ENCODE assay signal across 2 cellular contexts in the genomic region with DNA sequence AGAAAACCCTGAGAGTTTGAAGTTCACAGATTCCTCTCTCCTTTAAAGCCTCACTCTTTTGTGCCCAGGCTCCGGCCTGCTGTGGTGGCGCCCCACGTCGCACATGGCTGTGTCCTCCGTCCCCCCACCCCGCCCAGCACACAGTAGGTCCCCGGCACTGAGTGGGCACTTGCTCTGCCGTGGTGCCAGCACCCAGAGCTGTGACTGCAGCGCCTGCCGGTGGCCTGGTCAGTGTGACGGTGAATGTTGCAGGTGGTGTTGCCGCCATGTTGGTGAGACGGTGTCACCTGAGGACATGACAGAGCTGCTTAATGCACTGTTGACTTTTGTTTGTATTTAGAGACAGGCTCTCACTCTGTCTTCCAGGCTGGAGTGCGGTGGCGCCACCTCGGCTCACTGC.
TF ChIP-seq lines count a peak whose summit lies in the region.

No MANE protein-coding gene starts in this region.

TF ChIP-seq in K562, 482 proteins besides CTCF, POLR2A, EP300 and RAD21:
- TF ChIP-seq RBBP5 (IDR thresholded peaks at IDR 0.05; ENCODE audit: borderline replicate concordance, insufficient read depth, low read length, poor library complexity, severe bottlenecking), result no peak
- TF ChIP-seq, protein P1, sequence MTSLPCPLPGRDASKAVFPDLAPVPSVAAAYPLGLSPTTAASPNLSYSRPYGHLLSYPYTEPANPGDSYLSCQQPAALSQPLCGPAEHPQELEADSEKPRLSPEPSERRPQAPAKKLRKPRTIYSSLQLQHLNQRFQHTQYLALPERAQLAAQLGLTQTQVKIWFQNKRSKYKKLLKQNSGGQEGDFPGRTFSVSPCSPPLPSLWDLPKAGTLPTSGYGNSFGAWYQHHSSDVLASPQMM (CRISPR knock-in tag; IDR thresholded peaks at IDR 0.05), result no peak
- TF ChIP-seq, protein P2, sequence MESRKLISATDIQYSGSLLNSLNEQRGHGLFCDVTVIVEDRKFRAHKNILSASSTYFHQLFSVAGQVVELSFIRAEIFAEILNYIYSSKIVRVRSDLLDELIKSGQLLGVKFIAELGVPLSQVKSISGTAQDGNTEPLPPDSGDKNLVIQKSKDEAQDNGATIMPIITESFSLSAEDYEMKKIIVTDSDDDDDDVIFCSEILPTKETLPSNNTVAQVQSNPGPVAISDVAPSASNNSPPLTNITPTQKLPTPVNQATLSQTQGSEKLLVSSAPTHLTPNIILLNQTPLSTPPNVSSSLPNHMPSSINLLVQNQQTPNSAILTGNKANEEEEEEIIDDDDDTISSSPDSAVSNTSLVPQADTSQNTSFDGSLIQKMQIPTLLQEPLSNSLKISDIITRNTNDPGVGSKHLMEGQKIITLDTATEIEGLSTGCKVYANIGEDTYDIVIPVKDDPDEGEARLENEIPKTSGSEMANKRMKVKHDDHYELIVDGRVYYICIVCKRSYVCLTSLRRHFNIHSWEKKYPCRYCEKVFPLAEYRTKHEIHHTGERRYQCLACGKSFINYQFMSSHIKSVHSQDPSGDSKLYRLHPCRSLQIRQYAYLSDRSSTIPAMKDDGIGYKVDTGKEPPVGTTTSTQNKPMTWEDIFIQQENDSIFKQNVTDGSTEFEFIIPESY (CRISPR knock-in tag; IDR thresholded peaks at IDR 0.05), result 0 out of 2 replicates have a peak, but pooled peaks have one; percentile 16
- TF ChIP-seq YY1 (IDR thresholded peaks at IDR 0.05; ENCODE audit: borderline replicate concordance in 1 of 3, control insufficient read depth in 1 of 3, extremely low read depth in 1 of 3, insufficient read depth in 3 of 3, insufficient read length in 1 of 3, insufficient replicate concordance in 2 of 3, low read depth in 1 of 3, low read length in 2 of 3), result peak in 1 of 3 experiments; percentile 39
- no peak for TF ChIP-seq ERF (CRISPR knock-in tag; IDR thresholded peaks at IDR 0.05)
- TF ChIP-seq ZKSCAN1 (IDR thresholded peaks at IDR 0.05; ENCODE audit: low read depth, low read length), result peak; percentile 96
- no peak for TF ChIP-seq ZNF282 (CRISPR knock-in tag; IDR thresholded peaks at IDR 0.05)
- TF ChIP-seq, protein P3, sequence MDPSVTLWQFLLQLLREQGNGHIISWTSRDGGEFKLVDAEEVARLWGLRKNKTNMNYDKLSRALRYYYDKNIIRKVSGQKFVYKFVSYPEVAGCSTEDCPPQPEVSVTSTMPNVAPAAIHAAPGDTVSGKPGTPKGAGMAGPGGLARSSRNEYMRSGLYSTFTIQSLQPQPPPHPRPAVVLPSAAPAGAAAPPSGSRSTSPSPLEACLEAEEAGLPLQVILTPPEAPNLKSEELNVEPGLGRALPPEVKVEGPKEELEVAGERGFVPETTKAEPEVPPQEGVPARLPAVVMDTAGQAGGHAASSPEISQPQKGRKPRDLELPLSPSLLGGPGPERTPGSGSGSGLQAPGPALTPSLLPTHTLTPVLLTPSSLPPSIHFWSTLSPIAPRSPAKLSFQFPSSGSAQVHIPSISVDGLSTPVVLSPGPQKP (CRISPR knock-in tag; IDR thresholded peaks at IDR 0.05), result 0 out of 2 replicates have a peak, but pooled peaks have one; percentile 49
- no peak for TF ChIP-seq ZNF589 (CRISPR knock-in tag; IDR thresholded peaks at IDR 0.05; ENCODE audit: low read depth)
- TF ChIP-seq SRSF1 (IDR thresholded peaks at IDR 0.05; ENCODE audit: low read depth, low read length), result no peak

TF ChIP-seq in SK-N-SH treated with all-trans-retinoic acid at 6 μM for 48 hours, 23 proteins besides CTCF, POLR2A, EP300 and RAD21:
- TF ChIP-seq ZNF565 (CRISPR knock-in tag; conservative IDR thresholded peaks at IDR 0.05; ENCODE audit: low read depth) (no peak), ZNF8 (CRISPR knock-in tag; IDR thresholded peaks at IDR 0.05) (no peak), SNAI2 (CRISPR knock-in tag; IDR thresholded peaks at IDR 0.05) (no peak), CSDC2 (CRISPR knock-in tag; IDR thresholded peaks at IDR 0.05) (no peak), ZFP30 (CRISPR knock-in tag; IDR thresholded peaks at IDR 0.05) (no peak), GLIS3 (CRISPR knock-in tag; IDR thresholded peaks at IDR 0.05) (no peak), RARB (CRISPR knock-in tag; IDR thresholded peaks at IDR 0.05) (no peak), ZFP3 (CRISPR knock-in tag; IDR thresholded peaks at IDR 0.05) (no peak)
- TF ChIP-seq, protein P4, sequence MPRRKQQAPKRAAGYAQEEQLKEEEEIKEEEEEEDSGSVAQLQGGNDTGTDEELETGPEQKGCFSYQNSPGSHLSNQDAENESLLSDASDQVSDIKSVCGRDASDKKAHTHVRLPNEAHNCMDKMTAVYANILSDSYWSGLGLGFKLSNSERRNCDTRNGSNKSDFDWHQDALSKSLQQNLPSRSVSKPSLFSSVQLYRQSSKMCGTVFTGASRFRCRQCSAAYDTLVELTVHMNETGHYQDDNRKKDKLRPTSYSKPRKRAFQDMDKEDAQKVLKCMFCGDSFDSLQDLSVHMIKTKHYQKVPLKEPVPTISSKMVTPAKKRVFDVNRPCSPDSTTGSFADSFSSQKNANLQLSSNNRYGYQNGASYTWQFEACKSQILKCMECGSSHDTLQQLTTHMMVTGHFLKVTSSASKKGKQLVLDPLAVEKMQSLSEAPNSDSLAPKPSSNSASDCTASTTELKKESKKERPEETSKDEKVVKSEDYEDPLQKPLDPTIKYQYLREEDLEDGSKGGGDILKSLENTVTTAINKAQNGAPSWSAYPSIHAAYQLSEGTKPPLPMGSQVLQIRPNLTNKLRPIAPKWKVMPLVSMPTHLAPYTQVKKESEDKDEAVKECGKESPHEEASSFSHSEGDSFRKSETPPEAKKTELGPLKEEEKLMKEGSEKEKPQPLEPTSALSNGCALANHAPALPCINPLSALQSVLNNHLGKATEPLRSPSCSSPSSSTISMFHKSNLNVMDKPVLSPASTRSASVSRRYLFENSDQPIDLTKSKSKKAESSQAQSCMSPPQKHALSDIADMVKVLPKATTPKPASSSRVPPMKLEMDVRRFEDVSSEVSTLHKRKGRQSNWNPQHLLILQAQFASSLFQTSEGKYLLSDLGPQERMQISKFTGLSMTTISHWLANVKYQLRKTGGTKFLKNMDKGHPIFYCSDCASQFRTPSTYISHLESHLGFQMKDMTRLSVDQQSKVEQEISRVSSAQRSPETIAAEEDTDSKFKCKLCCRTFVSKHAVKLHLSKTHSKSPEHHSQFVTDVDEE (CRISPR knock-in tag; IDR thresholded peaks at IDR 0.05), result no peak
- TF ChIP-seq, protein P5, sequence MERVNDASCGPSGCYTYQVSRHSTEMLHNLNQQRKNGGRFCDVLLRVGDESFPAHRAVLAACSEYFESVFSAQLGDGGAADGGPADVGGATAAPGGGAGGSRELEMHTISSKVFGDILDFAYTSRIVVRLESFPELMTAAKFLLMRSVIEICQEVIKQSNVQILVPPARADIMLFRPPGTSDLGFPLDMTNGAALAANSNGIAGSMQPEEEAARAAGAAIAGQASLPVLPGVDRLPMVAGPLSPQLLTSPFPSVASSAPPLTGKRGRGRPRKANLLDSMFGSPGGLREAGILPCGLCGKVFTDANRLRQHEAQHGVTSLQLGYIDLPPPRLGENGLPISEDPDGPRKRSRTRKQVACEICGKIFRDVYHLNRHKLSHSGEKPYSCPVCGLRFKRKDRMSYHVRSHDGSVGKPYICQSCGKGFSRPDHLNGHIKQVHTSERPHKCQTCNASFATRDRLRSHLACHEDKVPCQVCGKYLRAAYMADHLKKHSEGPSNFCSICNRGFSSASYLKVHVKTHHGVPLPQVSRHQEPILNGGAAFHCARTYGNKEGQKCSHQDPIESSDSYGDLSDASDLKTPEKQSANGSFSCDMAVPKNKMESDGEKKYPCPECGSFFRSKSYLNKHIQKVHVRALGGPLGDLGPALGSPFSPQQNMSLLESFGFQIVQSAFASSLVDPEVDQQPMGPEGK (CRISPR knock-in tag; IDR thresholded peaks at IDR 0.05; ENCODE audit: borderline replicate concordance), result no peak
- TF ChIP-seq, protein P6, sequence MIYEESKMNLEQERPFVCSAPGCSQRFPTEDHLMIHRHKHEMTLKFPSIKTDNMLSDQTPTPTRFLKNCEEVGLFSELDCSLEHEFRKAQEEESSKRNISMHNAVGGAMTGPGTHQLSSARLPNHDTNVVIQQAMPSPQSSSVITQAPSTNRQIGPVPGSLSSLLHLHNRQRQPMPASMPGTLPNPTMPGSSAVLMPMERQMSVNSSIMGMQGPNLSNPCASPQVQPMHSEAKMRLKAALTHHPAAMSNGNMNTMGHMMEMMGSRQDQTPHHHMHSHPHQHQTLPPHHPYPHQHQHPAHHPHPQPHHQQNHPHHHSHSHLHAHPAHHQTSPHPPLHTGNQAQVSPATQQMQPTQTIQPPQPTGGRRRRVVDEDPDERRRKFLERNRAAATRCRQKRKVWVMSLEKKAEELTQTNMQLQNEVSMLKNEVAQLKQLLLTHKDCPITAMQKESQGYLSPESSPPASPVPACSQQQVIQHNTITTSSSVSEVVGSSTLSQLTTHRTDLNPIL (CRISPR knock-in tag; IDR thresholded peaks at IDR 0.05; ENCODE audit: low read depth), result no peak
- TF ChIP-seq, protein P7, sequence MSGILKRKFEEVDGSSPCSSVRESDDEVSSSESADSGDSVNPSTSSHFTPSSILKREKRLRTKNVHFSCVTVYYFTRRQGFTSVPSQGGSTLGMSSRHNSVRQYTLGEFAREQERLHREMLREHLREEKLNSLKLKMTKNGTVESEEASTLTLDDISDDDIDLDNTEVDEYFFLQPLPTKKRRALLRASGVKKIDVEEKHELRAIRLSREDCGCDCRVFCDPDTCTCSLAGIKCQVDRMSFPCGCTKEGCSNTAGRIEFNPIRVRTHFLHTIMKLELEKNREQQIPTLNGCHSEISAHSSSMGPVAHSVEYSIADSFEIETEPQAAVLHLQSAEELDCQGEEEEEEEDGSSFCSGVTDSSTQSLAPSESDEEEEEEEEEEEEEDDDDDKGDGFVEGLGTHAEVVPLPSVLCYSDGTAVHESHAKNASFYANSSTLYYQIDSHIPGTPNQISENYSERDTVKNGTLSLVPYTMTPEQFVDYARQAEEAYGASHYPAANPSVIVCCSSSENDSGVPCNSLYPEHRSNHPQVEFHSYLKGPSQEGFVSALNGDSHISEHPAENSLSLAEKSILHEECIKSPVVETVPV (CRISPR knock-in tag; IDR thresholded peaks at IDR 0.05), result no peak
